ENCODE assay signal across 1 cellular context in genomic region chr11:66334605-66335442, GRCh38.
TF ChIP-seq lines count a peak whose summit lies in the region.

No MANE protein-coding gene starts in this region.

TF ChIP-seq in HepG2, 621 proteins besides CTCF, POLR2A, EP300 and RAD21:
- TF ChIP-seq ZSCAN9 (CRISPR knock-in tag; IDR thresholded peaks at IDR 0.05; ENCODE audit: borderline replicate concordance) (no peak), ZNF629 (CRISPR knock-in tag; conservative IDR thresholded peaks at IDR 0.05) (peak; percentile 96), KMT2A (CRISPR knock-in tag; IDR thresholded peaks at IDR 0.05) (no peak), KLF15 (CRISPR knock-in tag; IDR thresholded peaks at IDR 0.05; ENCODE audit: borderline replicate concordance) (no peak), ZNF782 (CRISPR knock-in tag; IDR thresholded peaks at IDR 0.05; ENCODE audit: borderline replicate concordance) (no peak), ARID4A (CRISPR knock-in tag; IDR thresholded peaks at IDR 0.05; ENCODE audit: borderline replicate concordance) (no peak), MTF1 (CRISPR knock-in tag; IDR thresholded peaks at IDR 0.05) (no peak), HNRNPL (IDR thresholded peaks at IDR 0.05; ENCODE audit: low read depth, low read length) (0 out of 2 replicates have a peak, but pooled peaks have one; percentile 10), GPBP1L1 (CRISPR knock-in tag; IDR thresholded peaks at IDR 0.05) (no peak), FOXA3 (CRISPR knock-in tag; IDR thresholded peaks at IDR 0.05) (no peak), KLF12 (CRISPR knock-in tag; IDR thresholded peaks at IDR 0.05; ENCODE audit: borderline replicate concordance) (no peak), TBX2 (CRISPR knock-in tag; IDR thresholded peaks at IDR 0.05; ENCODE audit: borderline replicate concordance) (no peak), ZC3H4 (CRISPR knock-in tag; IDR thresholded peaks at IDR 0.05; ENCODE audit: borderline replicate concordance) (no peak), ZMYM3 (CRISPR knock-in tag; IDR thresholded peaks at IDR 0.05) (peak; percentile 77), ZNF709 (CRISPR knock-in tag; IDR thresholded peaks at IDR 0.05) (no peak), RFXAP (CRISPR knock-in tag; IDR thresholded peaks at IDR 0.05; ENCODE audit: borderline replicate concordance) (no peak), ZNF235 (CRISPR knock-in tag; IDR thresholded peaks at IDR 0.05; ENCODE audit: borderline replicate concordance) (no peak), KAT7 (CRISPR knock-in tag; IDR thresholded peaks at IDR 0.05; ENCODE audit: borderline replicate concordance) (no peak), RNF2 (conservative IDR thresholded peaks at IDR 0.05; ENCODE audit: low read depth) (no peak)
